8 cellular contexts compared by ENCODE assay signal in the genomic region with DNA sequence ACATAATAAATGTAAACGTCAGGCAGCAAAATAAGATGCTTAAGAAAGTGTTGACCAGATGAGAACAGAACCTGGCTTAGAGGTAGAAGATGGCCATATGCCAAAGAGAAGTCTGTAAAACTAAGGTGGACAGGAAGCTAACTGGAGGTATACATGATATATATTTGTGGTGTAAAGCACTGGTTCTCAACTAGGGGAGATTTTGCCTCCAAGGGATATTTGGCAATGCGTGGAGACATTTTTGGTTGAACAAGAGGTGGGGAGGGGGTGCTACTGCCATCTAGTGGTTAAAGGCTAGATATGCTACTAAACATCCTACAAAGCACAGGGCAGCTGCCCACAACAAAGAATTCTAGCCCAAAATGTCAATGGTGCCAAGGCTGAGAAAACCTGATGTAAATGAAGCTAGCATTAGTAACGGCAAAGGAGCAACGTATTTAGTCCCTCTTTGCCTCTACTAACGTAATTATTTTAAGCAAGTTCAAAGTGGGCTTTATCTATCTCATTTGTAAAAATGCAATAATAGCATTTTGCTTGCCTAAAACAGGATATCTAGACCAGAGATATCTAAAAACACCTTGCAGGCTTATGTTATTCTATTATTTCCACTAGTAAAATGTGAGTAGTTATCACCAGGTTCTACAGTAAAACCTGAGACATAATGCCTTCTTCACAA.
DNase-seq lines count a peak whose midpoint lies in the region; ATAC-seq lines count a peak whose summit lies in the region.

No MANE protein-coding gene starts in this region.

- DNase-seq in COLO668 (lab: John Stamatoyannopoulos, UW; ENCODE audit: unreplicated experiment) = peak; percentile 29
- peak; percentile 34 for DNase-seq in NCI-H128 (lab: John Stamatoyannopoulos, UW; ENCODE audit: unreplicated experiment)
- DNase-seq in T follicular helper cell (ENCODE audit: low read depth) = peak; percentile 7
- peak; percentile 64 for DNase-seq in amniotic epithelial cell (ENCODE audit: low read depth)
- DNase-seq in hippocampal formation (lab: John Stamatoyannopoulos, UW) = peak; percentile 1 to 14
- DNase-seq in stimulated activated CD4-positive, alpha-beta T cell treated with anti-CD3 and anti-CD28 coated beads, Interleukin-12 subunit alpha, Interleukin-12 subunit beta, amount 100 ng/mL, for 24 hours (ENCODE audit: low read depth in 2 of 2) = peak; percentile 13 to 20

- ATAC-seq in GM21515 (IDR thresholded peaks at IDR 0.05; ENCODE audit: unreplicated experiment) = peak; percentile 64
- ATAC-seq in GM21825 (IDR thresholded peaks at IDR 0.05; ENCODE audit: unreplicated experiment) = no peak

Comparison
In these comparisons a context has a peak if more than half of its experiments do, and no peak if none do; other contexts are left out.
1. DNase-seq: peak in every context shown above with its lines; median percentile 64 in amniotic epithelial cell; 34 in NCI-H128; 29 in COLO668; 16 in stimulated activated CD4-positive, alpha-beta T cell treated with anti-CD3 and anti-CD28 coated beads, Interleukin-12 subunit alpha, Interleukin-12 subunit beta, amount 100 ng/mL, for 24 hours; 8 in hippocampal formation; 7 in T follicular helper cell.